In the genomic region with DNA sequence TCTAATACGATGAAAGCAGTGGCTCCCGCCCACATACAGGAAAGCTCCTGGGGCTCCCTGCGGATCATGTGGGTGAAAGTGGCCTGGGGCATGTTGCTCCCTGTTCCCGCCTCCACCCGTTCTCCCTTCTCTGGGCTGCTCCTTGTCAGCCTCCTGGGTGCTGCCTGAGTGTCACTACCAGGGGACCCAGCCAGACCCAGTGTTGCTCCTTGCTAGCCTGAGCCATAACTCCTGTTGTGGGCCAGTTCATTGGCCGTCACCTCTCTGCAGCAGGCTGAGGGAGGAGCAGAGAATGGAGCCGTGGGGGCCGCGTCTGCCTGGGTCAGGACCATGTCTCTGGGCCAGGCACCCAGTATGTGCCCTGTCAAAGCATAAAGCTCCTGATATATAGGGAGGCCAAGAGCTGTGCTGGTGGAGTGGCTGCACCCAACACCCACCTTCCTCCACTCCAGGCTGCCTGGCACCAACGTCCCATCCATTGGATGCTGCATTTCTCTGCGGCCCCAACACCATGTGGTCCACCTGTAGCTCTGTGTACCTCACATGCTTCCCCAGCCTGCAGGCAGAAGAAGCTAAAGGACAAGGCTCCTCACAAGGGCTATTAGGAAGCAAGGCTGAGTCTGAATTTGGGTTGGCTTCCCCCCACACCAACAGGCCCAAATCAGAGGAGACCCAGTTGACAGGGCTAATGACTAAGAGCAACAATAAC, we compare ENCODE assay signal across 9 cellular contexts. TPM values are rescaled to one million over a fixed set of nuclear protein-coding genes. Genes with fewer than 3 reads are reported as not detected.
DNase-seq lines count a peak whose midpoint lies in the region; ATAC-seq and TF ChIP-seq lines count a peak whose summit lies in the region.
"Had no signal": no experiment of that assay in that cellular context is flagged by ENCODE, and none has a peak within 500 bp of the region (broad histone marks: within the 10 kb centered on the region; RNA-seq: fewer than 3 reads in every experiment).

No MANE protein-coding gene starts in this region.

- no peaks in the 10 kb centered on the region for H3K9me3 ChIP-seq in liver (ENCODE audit: control insufficient read depth in 4 of 4, low read length in 3 of 4)
- H3K9me3 ChIP-seq in thoracic aorta: no peaks in the 10 kb centered on the region

- peak overlapping the region; percentile 93 for H3K27ac Mint-ChIP-seq in activated naive CD8-positive, alpha-beta T cell treated with anti-CD3 and anti-CD28 coated beads, Interleukin-2, amount 50 U/mL, for 24 hours

- no peaks in the 10 kb centered on the region for H3K9me3 Mint-ChIP-seq in activated naive CD8-positive, alpha-beta T cell treated with anti-CD3 and anti-CD28 coated beads, Interleukin-2, amount 50 U/mL, for 24 hours

- H3K36me3 ChIP-seq in liver (ENCODE audit: control insufficient read depth in 4 of 4, insufficient read depth in 3 of 4, low read depth in 1 of 4, low read length in 3 of 4) (no peaks in the 10 kb centered on the region), thoracic aorta (no peaks in the 10 kb centered on the region)

- peak; percentile 3 for ATAC-seq in HG03432 (IDR thresholded peaks at IDR 0.05; ENCODE audit: unreplicated experiment)
- no peak for ATAC-seq in activated naive CD8-positive, alpha-beta T cell treated with anti-CD3 and anti-CD28 coated beads, Interleukin-2, amount 50 U/mL, for 24 hours
- ATAC-seq in thoracic aorta (ENCODE audit: insufficient number of reproducible peaks, low FRiP score, low read depth): no peak

- TF ChIP-seq CTCF in liver (IDR thresholded peaks at IDR 0.05; ENCODE audit: low read depth, low read length, missing input control) (no peak), thoracic aorta (IDR thresholded peaks at IDR 0.05) (no peak)

- H3K27me3 Mint-ChIP-seq in activated naive CD8-positive, alpha-beta T cell treated with anti-CD3 and anti-CD28 coated beads, Interleukin-2, amount 50 U/mL, for 24 hours: no peaks in the 10 kb centered on the region

- peaks cover 14% of the 10 kb centered on the region for H3K36me3 Mint-ChIP-seq in activated naive CD8-positive, alpha-beta T cell treated with anti-CD3 and anti-CD28 coated beads, Interleukin-2, amount 50 U/mL, for 24 hours (ENCODE audit: low read depth)

- H3K27me3 ChIP-seq in liver (ENCODE audit: control insufficient read depth in 4 of 4, insufficient read depth in 4 of 4, low read length in 3 of 4): no peaks in the 10 kb centered on the region
- no peaks in the 10 kb centered on the region for H3K27me3 ChIP-seq in thoracic aorta (replicated peaks; ENCODE audit: insufficient read depth)

- WGBS in liver: 88% methylated on average over 11 of the region's 11 CpGs

- no peak for DNase-seq in activated naive CD8-positive, alpha-beta T cell treated with anti-CD3 and anti-CD28 coated beads, Interleukin-2, amount 50 U/mL, for 24 hours
- DNase-seq in thoracic aorta (ENCODE audit: low spot score) (no peak), NCI-H2081 (lab: John Stamatoyannopoulos, UW) (no peak), glomerular visceral epithelial cell (ENCODE audit: extremely low spot score) (no peak)
- no peak for DNase-seq in stimulated activated CD4-positive, alpha-beta T cell treated with anti-CD3 and anti-CD28 coated beads, Interleukin-4, amount 100 ng/mL, for 24 hours
- DNase-seq: central memory CD4-positive, alpha-beta T cell; NCI-H146 had no signal

- TF ChIP-seq RAD21 in liver (IDR thresholded peaks at IDR 0.05): no peak

- H3K4me3 Mint-ChIP-seq in activated naive CD8-positive, alpha-beta T cell treated with anti-CD3 and anti-CD28 coated beads, Interleukin-2, amount 50 U/mL, for 24 hours: peak overlapping the region; percentile 65

- H3K9ac ChIP-seq in liver (ENCODE audit: low read depth in 1 of 2, low read length in 2 of 2): no peak overlapping the region

- H3K27ac ChIP-seq in liver (ENCODE audit: low read depth in 1 of 2, low read length in 2 of 2): peak overlapping the region; percentile 81 to 93
- H3K27ac ChIP-seq in thoracic aorta: peak overlapping the region; percentile 80 to 86

- H3K4me3 ChIP-seq in liver (ENCODE audit: low read depth in 1 of 3, low read length in 3 of 3) (no peak overlapping the region), thoracic aorta (no peak overlapping the region)

- H3K4me1 Mint-ChIP-seq in activated naive CD8-positive, alpha-beta T cell treated with anti-CD3 and anti-CD28 coated beads, Interleukin-2, amount 50 U/mL, for 24 hours: peaks cover 91% of the 10 kb centered on the region

- H3K4me1 ChIP-seq in liver (ENCODE audit: control insufficient read depth in 4 of 4, insufficient read depth in 4 of 4, low read length in 3 of 4) (peaks cover 23 to 67% (median 46%) of the 10 kb centered on the region in 4 donors), thoracic aorta (ENCODE audit: control insufficient read depth in 1 of 2, low read depth in 2 of 2) (peaks cover 35 to 64% of the 10 kb centered on the region in 2 donors)

TF ChIP-seq in liver, 16 proteins besides CTCF, POLR2A, EP300 and RAD21:
- no peak for TF ChIP-seq SP1 (IDR thresholded peaks at IDR 0.05)
- no peak for TF ChIP-seq JUND (IDR thresholded peaks at IDR 0.05)

RNA-seq across cellular contexts. Expression of a gene that starts 40.5 kb away (rescaled TPM):
- total RNA-seq in liver: 10 to 100 TPM; 64.6 to 77.1 TPM
- 10 to 100 TPM; 17.4 to 50.5 TPM for polyA plus RNA-seq in liver
- total RNA-seq in thoracic aorta: 10 to 100 TPM; 59.5 to 76.5 TPM
